ENCODE assay signal across 15 cellular contexts in the genomic region with DNA sequence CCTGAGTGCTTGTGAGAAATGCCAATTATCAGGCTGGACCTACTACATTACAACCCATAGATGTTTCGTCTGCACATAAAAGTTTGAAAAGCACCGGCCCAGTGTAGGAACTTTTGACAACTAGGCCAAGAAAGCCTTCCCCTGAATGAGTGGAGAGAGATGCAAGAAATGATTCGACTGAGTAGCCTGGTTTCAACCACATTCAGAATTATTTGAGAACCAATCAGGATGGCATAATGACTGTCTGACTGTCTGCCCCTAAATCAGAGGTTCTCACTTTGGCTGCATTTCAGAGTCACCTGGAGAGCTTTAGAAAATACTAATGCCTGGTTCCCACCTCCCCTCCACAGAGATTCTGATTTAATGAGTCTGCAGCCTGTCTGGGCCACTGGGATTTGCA.
DNase-seq lines count a peak whose midpoint lies in the region; ATAC-seq and TF ChIP-seq lines count a peak whose summit lies in the region.
"Had no signal": no experiment of that assay in that cellular context is flagged by ENCODE, and none has a peak within 500 bp of the region (broad histone marks: within the 10 kb centered on the region; RNA-seq: fewer than 3 reads in every experiment).

No MANE protein-coding gene starts in this region.

- no peak for ATAC-seq in heart right ventricle
- ATAC-seq in Right ventricle myocardium inferior = no peak
- no peak for ATAC-seq in gastrocnemius medialis
- no peak for ATAC-seq in sciatic nerve

- H3K27ac ChIP-seq in heart right ventricle = peak overlapping the region in 7 of 10 donors; percentile 23 to 62 (median 39)
- H3K27ac ChIP-seq in SJCRH30 = peak overlapping the region; percentile 50; the same call in 1 of the 2 replicates
- peak overlapping the region; percentile 30 to 49 (median 38) for H3K27ac ChIP-seq in gastrocnemius medialis

- DNase-seq in heart right ventricle (no peak), Right ventricle myocardium inferior (ENCODE audit: missing footprints) (no peak), M059J (ENCODE audit: low read depth) (peak; percentile 15), SJCRH30 (no peak), gastrocnemius medialis (no peak), sciatic nerve (ENCODE audit: low spot score) (no peak), dedifferentiated amniotic fluid mesenchymal stem cell (ENCODE audit: extremely low spot score) (no peak), COLO668 (lab: John Stamatoyannopoulos, UW; ENCODE audit: unreplicated experiment) (no peak)
- DNase-seq: ACHN; C1 segment of cervical spinal cord; CD4-positive, alpha-beta T cell; DMS153; DMS79 treated with DMSO at 0.1 percent for 48 hours; HCEC 1CT; IMR-90 had no signal

- H3K4me3 ChIP-seq in heart right ventricle = no peak overlapping the region
- H3K4me3 ChIP-seq in SJCRH30 = no peak overlapping the region
- no peak overlapping the region for H3K4me3 ChIP-seq in gastrocnemius medialis

- 86 to 91% methylated on average over 3 of the region's 3 CpGs for WGBS in heart right ventricle, 2 donors

- no peaks in the 10 kb centered on the region for H3K27me3 ChIP-seq in heart right ventricle
- no peaks in the 10 kb centered on the region for H3K27me3 ChIP-seq in SJCRH30
- no peaks in the 10 kb centered on the region for H3K27me3 ChIP-seq in gastrocnemius medialis

- H3K4me1 ChIP-seq in heart right ventricle (peaks cover 0 to 26% (median 15%) of the 10 kb centered on the region in 9 donors), SJCRH30 (peaks cover 17% of the 10 kb centered on the region), gastrocnemius medialis (peaks cover 6 to 8% of the 10 kb centered on the region in 2 donors)

- no peak for TF ChIP-seq POLR2A in gastrocnemius medialis (IDR thresholded peaks at IDR 0.05)

- H3K36me3 ChIP-seq in heart right ventricle = peaks cover 0 to 5% (median 0%) of the 10 kb centered on the region in 9 donors
- no peaks in the 10 kb centered on the region for H3K36me3 ChIP-seq in SJCRH30
- no peaks in the 10 kb centered on the region for H3K36me3 ChIP-seq in gastrocnemius medialis

- H3K9me3 ChIP-seq in heart right ventricle (peaks cover 0 to 11% (median 5%) of the 10 kb centered on the region in 11 donors), SJCRH30 (replicated peaks) (peaks cover 2% of the 10 kb centered on the region; the same call in 1 of the 2 replicates), gastrocnemius medialis (no peaks in the 10 kb centered on the region)

- in situ Hi-C loops in gastrocnemius medialis (cut with MboI; ENCODE audit: low sequenced_read_pairs in 4 of 4) = no loop called here

- TF ChIP-seq CTCF in heart right ventricle (IDR thresholded peaks at IDR 0.05) (no peak), gastrocnemius medialis (IDR thresholded peaks at IDR 0.05 in 4 of 5, conservative IDR thresholded peaks at IDR 0.05 in 1 of 5) (no peak)

- intact Hi-C loops in heart right ventricle (cut with DNase I) = loop anchor here in 2 of 10 donors (5.0 to 10.0 kb wide), 3 partner anchors 35 to 142 kb away; no protein-coding TSS in a partner anchor
- intact Hi-C loops in Right ventricle myocardium inferior (cut with DNase I) = no loop called here
- intact Hi-C loops in gastrocnemius medialis (cut with DNase I; ENCODE audit: low total_unique reads) = loop anchor here (5.0 kb wide), 1 partner anchor 45 kb away; no protein-coding TSS in a partner anchor
- intact Hi-C loops in sciatic nerve (cut with DNase I) = no loop called here
